Comparison of ENCODE assay signal across 25 cellular contexts in the genomic region with DNA sequence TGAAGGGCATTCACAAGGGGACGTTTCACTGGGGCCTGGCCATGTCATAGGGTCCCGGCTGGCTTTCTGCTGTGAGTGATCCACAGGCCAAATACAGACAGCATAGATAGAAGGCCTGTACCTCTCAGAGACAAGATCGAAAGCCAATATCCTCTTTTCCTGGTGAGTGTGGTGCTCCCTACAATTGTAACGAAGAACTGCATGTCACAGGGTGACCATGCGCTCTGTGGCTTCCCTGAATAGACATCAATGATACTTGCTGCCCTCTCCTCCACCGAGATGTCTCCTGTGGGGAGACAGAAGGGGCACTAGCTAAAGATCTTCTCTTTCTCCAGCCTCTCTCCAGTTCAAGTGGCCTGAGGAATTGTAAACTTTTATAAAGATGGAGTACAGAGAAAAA.
DNase-seq lines count a peak whose midpoint lies in the region; ATAC-seq, FAIRE-seq and TF ChIP-seq lines count a peak whose summit lies in the region.
"Had no signal": no experiment of that assay in that cellular context is flagged by ENCODE, and none has a peak within 500 bp of the region (broad histone marks: within the 10 kb centered on the region; RNA-seq: fewer than 3 reads in every experiment).

No MANE protein-coding gene starts in this region.

- no peak overlapping the region for H4K91ac ChIP-seq in H1 (replicated peaks; ENCODE audit: insufficient read length, low read length)

- H2BK20ac ChIP-seq in H1 (ENCODE audit: low read length): no peak overlapping the region

- H3K23ac ChIP-seq in H1 (ENCODE audit: insufficient read length): no peak overlapping the region

- H3K4ac ChIP-seq in H1 (replicated peaks; ENCODE audit: insufficient read length, low read depth, low read length): no peak overlapping the region

- no peaks in the 10 kb centered on the region for H4K20me1 ChIP-seq in H1 (replicated peaks in 1 of 2; ENCODE audit: control insufficient read depth in 1 of 2, insufficient read depth in 2 of 2, low read length in 2 of 2)
- H4K20me1 ChIP-seq: BLaER1 had no signal

- TF ChIP-seq CTCF in left ventricle myocardium inferior (IDR thresholded peaks at IDR 0.05; ENCODE audit: borderline replicate concordance) (no peak), right atrium auricular region (IDR thresholded peaks at IDR 0.05) (no peak), H1 (IDR thresholded peaks at IDR 0.05; ENCODE audit: control extremely low read depth in 1 of 3, insufficient read depth in 1 of 3, low read depth in 1 of 3, low read length in 3 of 3) (no peak)

- H3K36me3 ChIP-seq in left ventricle myocardium inferior (no peaks in the 10 kb centered on the region), right atrium auricular region (no peaks in the 10 kb centered on the region), H1 (ENCODE audit: control insufficient read depth in 2 of 4, insufficient read depth in 4 of 4, low read length in 3 of 4) (no peaks in the 10 kb centered on the region)
- H3K36me3 ChIP-seq: BLaER1, colonic mucosa, WERI-Rb-1 had no signal

- FAIRE-seq in H1 (lab: Jason Lieb, UNC): no peak
- FAIRE-seq: bronchial epithelial cell, GM12892, RCC 7860 had no signal

- H3K27me3 ChIP-seq in left ventricle myocardium inferior (ENCODE audit: low read depth) (no peaks in the 10 kb centered on the region), right atrium auricular region (no peaks in the 10 kb centered on the region), H1 (replicated peaks in 1 of 4; ENCODE audit: control insufficient read depth in 3 of 4, extremely low read depth in 1 of 4, insufficient read depth in 3 of 4, low read length in 3 of 4) (no peaks in the 10 kb centered on the region)
- H3K27me3 ChIP-seq: BLaER1, colonic mucosa, hepatocyte had no signal

- H3K79me1 ChIP-seq in H1 (ENCODE audit: low read depth, low read length): no peaks in the 10 kb centered on the region

- no peak overlapping the region for H2AK5ac ChIP-seq in H1 (ENCODE audit: low read depth, low read length)

- ATAC-seq in HG03378 (IDR thresholded peaks at IDR 0.05; ENCODE audit: unreplicated experiment) (no peak), HG02588 (IDR thresholded peaks at IDR 0.05; ENCODE audit: unreplicated experiment) (no peak)
- ATAC-seq: esophagus mucosa had no signal

- H3K4me1 ChIP-seq in left ventricle myocardium inferior (no peaks in the 10 kb centered on the region), right atrium auricular region (no peaks in the 10 kb centered on the region), H1 (replicated peaks in 1 of 4; ENCODE audit: control insufficient read depth in 3 of 4, insufficient read depth in 4 of 4, low read length in 3 of 4) (no peaks in the 10 kb centered on the region; a peak in 1 of 7 replicates)
- H3K4me1 ChIP-seq: BLaER1, colonic mucosa had no signal

- TF ChIP-seq RAD21 in H1 (IDR thresholded peaks at IDR 0.05 in 1 of 2, conservative IDR thresholded peaks at IDR 0.05 in 1 of 2; ENCODE audit: low read depth in 2 of 2, low read length in 2 of 2): no peak

- no peak overlapping the region for H2BK12ac ChIP-seq in H1 (ENCODE audit: low read depth, low read length)

- TF ChIP-seq POLR2A in H1 (IDR thresholded peaks at IDR 0.05; ENCODE audit: control extremely low read depth in 1 of 2, low read depth in 2 of 2, low read length in 2 of 2): no peak

- no peaks in the 10 kb centered on the region for H3K79me2 ChIP-seq in H1 (ENCODE audit: control insufficient read depth in 1 of 2, insufficient read depth in 2 of 2, low read length in 2 of 2)
- H3K79me2 ChIP-seq: hepatocyte had no signal

- H3K18ac ChIP-seq in H1 (ENCODE audit: extremely low read depth, low read length): no peak overlapping the region

- H3K14ac ChIP-seq in H1 (ENCODE audit: insufficient read length): no peak overlapping the region

- no peaks in the 10 kb centered on the region for H3K23me2 ChIP-seq in H1 (ENCODE audit: low read depth, low read length)

- no peak for TF ChIP-seq EP300 in H1 (IDR thresholded peaks at IDR 0.05; ENCODE audit: borderline replicate concordance in 1 of 2, low read depth in 2 of 2, low read length in 2 of 2)

- H3K9ac ChIP-seq in H1 (replicated peaks in 1 of 4; ENCODE audit: extremely low read depth in 1 of 4, low read depth in 3 of 4, low read length in 3 of 4): no peak overlapping the region
- H3K9ac ChIP-seq: BLaER1 had no signal

- WGBS in H1 (ENCODE audit: extremely low coverage in 1 of 2, insufficient coverage in 1 of 2, insufficient read length in 1 of 2, insufficient replicate concordance in 2 of 2, low coverage in 1 of 2, low lambda C conversion rate in 2 of 2, missing lambda C conversion rate in 1 of 2), 2 experiments: 45% methylated on average over 6 of the region's 6 CpGs; no CpG with 5 or more reads in 1 of the 2 experiments

- H3K56ac ChIP-seq in H1 (replicated peaks; ENCODE audit: insufficient read length, low read depth, low read length): no peak overlapping the region

- H4K5ac ChIP-seq in H1 (ENCODE audit: insufficient read length, low read depth, low read length): no peak overlapping the region

- no peak overlapping the region for H2BK15ac ChIP-seq in H1 (ENCODE audit: low read length)

- POLR2A ChIA-PET in H1 (lab: Charles Lee; ENCODE audit: partially characterized antibody): no interaction called here

- 0 out of 2 replicates have a peak overlapping the region, but pooled peaks have one; percentile 0 for H2AFZ ChIP-seq in H1 (ENCODE audit: low read length)
- H2AFZ ChIP-seq: hepatocyte had no signal

- intact Hi-C loops in left ventricle myocardium inferior (cut with micrococcal nuclease): no loop called here

- H2BK5ac ChIP-seq in H1 (ENCODE audit: low read depth, low read length): no peak overlapping the region

- no peak overlapping the region for H3K4me2 ChIP-seq in H1 (ENCODE audit: insufficient read depth in 1 of 2, low read depth in 2 of 2, low read length in 2 of 2)
- H3K4me2 ChIP-seq: BLaER1, hepatocyte had no signal

- H3K27ac ChIP-seq in left ventricle myocardium inferior (replicated peaks) (peak overlapping the region; percentile 32), right atrium auricular region (peak overlapping the region in 1 of 2 donors; percentile 52), H1 (ENCODE audit: low read depth, low read length) (no peak overlapping the region)
- H3K27ac ChIP-seq: BLaER1, colonic mucosa, hepatocyte, WERI-Rb-1 had no signal

- no peak overlapping the region; the same call in 1 of the 2 replicates for H4K8ac ChIP-seq in H1 (ENCODE audit: extremely low read depth, insufficient read depth, low read length)

- no peak overlapping the region for H3K4me3 ChIP-seq in left ventricle myocardium inferior
- H3K4me3 ChIP-seq in right atrium auricular region: no peak overlapping the region
- no peak overlapping the region for H3K4me3 ChIP-seq in H1 (ENCODE audit: extremely low read depth in 1 of 4, insufficient read depth in 2 of 4, low read depth in 3 of 4, low read length in 4 of 4)
- H3K4me3 ChIP-seq: BLaER1, colonic mucosa, hepatocyte, mucosa of descending colon had no signal

- H2BK120ac ChIP-seq in H1 (replicated peaks; ENCODE audit: low read depth, low read length): no peak overlapping the region

- DNase-seq in left ventricle myocardium inferior (no peak), right atrium auricular region (ENCODE audit: low spot score) (no peak), H1 (ENCODE audit: low read depth in 1 of 2, low spot score in 2 of 2) (no peak), pons (ENCODE audit: low spot score) (peak; percentile 1), NCI-H1436 treated with DMSO at 0.1 percent for 48 hours (lab: John Stamatoyannopoulos, UW) (no peak), NCI-H510A treated with DMSO at 0.1 percent for 48 hours (lab: John Stamatoyannopoulos, UW) (no peak)
- DNase-seq: activated CD4-positive, alpha-beta T cell treated with anti-CD3 and anti-CD28 coated beads, Interleukin-2, amount 10 ng/mL, durations not matched to agents 7 days and 5 days; activated naive CD4-positive, alpha-beta T cell treated with anti-CD3 and anti-CD28 coated beads for 36 hours; activated T-cell treated with anti-CD3 and anti-CD28 coated beads, Interleukin-2, amount 50 U/mL, for 48 hours; amygdala; colonic mucosa; foreskin melanocyte; NCI-H2081; stimulated activated CD8-positive, alpha-beta memory T cell treated with anti-CD3 and anti-CD28 coated beads, Interleukin-4, amount 100 ng/mL, for 48 hours; substantia nigra; WERI-Rb-1 had no signal

- CTCF ChIA-PET in H1 (lab: Charles Lee; ENCODE audit: partially characterized antibody): interaction anchor here (1.0 kb wide), 1 partner anchor 410 kb away, joined by 5 read pairs; no protein-coding TSS in a partner anchor

- no peaks in the 10 kb centered on the region for H3K9me3 ChIP-seq in left ventricle myocardium inferior (replicated peaks)
- H3K9me3 ChIP-seq in right atrium auricular region: no peaks in the 10 kb centered on the region
- H3K9me3 ChIP-seq in H1 (ENCODE audit: insufficient read depth in 2 of 2, low read depth in 1 of 2, low read length in 1 of 2): no peaks in the 10 kb centered on the region
- H3K9me3 ChIP-seq: BLaER1, colonic mucosa, mucosa of descending colon had no signal

TF ChIP-seq in H1, 55 proteins besides CTCF, POLR2A, EP300 and RAD21 (continues in another document):
- no peak for TF ChIP-seq USF2 (IDR thresholded peaks at IDR 0.05; ENCODE audit: low read length)
- TF ChIP-seq TAF7 (optimal IDR thresholded peaks at IDR 0.05; ENCODE audit: borderline replicate concordance, low read depth, low read length): no peak
- no peak for TF ChIP-seq JUN (IDR thresholded peaks at IDR 0.05; ENCODE audit: low read depth, low read length)
- TF ChIP-seq SIRT6 (IDR thresholded peaks at IDR 0.05; ENCODE audit: low read length): no peak
- TF ChIP-seq, protein P1, sequence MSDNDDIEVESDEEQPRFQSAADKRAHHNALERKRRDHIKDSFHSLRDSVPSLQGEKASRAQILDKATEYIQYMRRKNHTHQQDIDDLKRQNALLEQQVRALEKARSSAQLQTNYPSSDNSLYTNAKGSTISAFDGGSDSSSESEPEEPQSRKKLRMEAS (IDR thresholded peaks at IDR 0.05): no peak
- no peak for TF ChIP-seq BCL11A (IDR thresholded peaks at IDR 0.05; ENCODE audit: low read depth in 2 of 2, low read length in 2 of 2)
- no peak for TF ChIP-seq MAFK (IDR thresholded peaks at IDR 0.05; ENCODE audit: low read depth, low read length)
- no peak for TF ChIP-seq PHF8 (conservative IDR thresholded peaks at IDR 0.05; ENCODE audit: low read depth, low read length)
- no peak for TF ChIP-seq TEAD4 (IDR thresholded peaks at IDR 0.05; ENCODE audit: low read depth, low read length)
- TF ChIP-seq RNF2 (IDR thresholded peaks at IDR 0.05; ENCODE audit: borderline replicate concordance, low read depth, low read length, missing control alignments, poor library complexity, severe bottlenecking): no peak
